In the genomic region with DNA sequence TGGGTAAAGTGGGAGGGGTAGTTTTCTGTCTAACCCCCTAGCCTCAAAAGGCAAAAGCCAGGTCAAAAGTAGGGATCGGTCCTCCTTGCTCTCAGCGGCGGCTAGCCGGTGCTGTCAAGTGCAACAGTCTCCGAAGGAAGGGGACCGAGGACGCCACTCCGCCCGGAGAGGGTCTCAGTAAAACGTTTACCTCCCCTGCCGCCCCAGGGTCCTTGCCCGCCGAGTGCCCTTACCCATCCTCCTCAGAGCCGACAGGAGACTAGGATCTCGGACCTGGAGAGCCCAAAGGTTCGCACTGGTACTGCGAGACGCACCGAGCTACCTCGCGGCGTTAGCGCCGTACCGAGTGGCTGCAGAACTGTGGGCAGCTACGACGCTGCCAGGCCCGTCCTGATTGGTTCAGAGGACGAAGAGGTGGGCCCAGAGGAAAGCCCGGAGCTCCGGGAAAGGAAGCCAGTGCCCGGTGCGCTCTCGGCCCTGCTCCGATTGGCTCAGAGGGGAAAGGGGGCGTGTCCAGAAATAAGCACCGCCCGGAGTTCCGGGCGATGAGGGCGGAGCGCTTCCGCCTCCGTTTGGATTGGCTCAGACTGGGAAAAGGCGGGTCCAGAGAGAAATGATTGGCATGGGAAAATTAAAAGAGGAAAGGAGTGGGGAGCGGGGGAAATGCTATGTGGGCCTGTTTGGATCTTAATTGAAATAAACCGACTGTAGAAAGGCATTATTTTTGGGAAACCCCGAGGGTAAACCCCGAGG, we compare ENCODE assay signal across 8 cellular contexts. TPM values are rescaled to one million over a fixed set of nuclear protein-coding genes. Genes with fewer than 3 reads are reported as not detected.
DNase-seq lines count a peak whose midpoint lies in the region; ATAC-seq and TF ChIP-seq lines count a peak whose summit lies in the region.
"Not testable (repeated sequence)": the region's sequence is repeated elsewhere in the genome, so short reads cannot be mapped to it uniquely, and the experiment has no call there.

A gene with protein sequence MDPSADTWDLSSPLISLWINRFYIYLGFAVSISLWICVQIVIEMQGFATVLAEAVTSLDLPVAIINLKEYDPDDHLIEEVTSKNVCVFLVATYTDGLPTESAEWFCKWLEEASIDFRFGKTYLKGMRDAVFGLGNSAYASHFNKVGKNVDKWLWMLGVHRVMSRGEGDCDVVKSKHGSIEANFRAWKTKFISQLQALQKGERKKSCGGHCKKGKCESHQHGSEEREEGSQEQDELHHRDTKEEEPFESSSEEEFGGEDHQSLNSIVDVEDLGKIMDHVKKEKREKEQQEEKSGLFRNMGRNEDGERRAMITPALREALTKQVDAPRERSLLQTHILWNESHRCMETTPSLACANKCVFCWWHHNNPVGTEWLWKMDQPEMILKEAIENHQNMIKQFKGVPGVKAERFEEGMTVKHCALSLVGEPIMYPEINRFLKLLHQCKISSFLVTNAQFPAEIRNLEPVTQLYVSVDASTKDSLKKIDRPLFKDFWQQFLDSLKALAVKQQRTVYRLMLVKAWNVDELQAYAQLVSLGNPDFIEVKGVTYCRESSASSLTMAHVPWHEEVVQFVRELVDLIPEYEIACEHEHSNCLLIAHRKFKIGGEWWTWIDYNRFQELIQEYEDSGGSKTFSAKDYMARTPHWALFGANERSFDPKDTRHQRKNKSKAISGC (minus strand): TSS at position 362 of the 753 bp plus-strand sequence. CDS start 125 bp downstream, at position 237.

- peak in 3 of 4 donors; percentile 64 to 89 (median 84) for TF ChIP-seq POLR2A in upper lobe of left lung (IDR thresholded peaks at IDR 0.05)

- not testable (repeated sequence) for H3K27me3 Mint-ChIP-seq in T-helper 1 cell treated with Interleukin-12 subunit alpha and Interleukin-12 subunit beta and Interleukin-4 antibody, amounts not matched to agents 30 μg/mL and 1 μg/mL, for 36 hours (ENCODE audit: low read depth)

- TF ChIP-seq CTCF in upper lobe of left lung (IDR thresholded peaks at IDR 0.05), result peak in 3 of 6 experiments; percentile 35 to 56 (median 37)

- intact Hi-C loops in left cardiac atrium (cut with DNase I), result loop anchor here in 1 of 2 donors (5.0 kb wide), 1 partner anchor 89 kb away; no protein-coding TSS in a partner anchor
- intact Hi-C loops in posterior cingulate gyrus (cut with DNase I), result not testable (repeated sequence)

- not testable (repeated sequence) for TF ChIP-seq EP300 in upper lobe of left lung (IDR thresholded peaks at IDR 0.05)

- H3K36me3 Mint-ChIP-seq in T-helper 1 cell treated with Interleukin-12 subunit alpha and Interleukin-12 subunit beta and Interleukin-4 antibody, amounts not matched to agents 30 μg/mL and 1 μg/mL, for 36 hours (ENCODE audit: low read depth), result peaks cover 15% of the 10 kb centered on the region

- H3K4me1 ChIP-seq in upper lobe of left lung, result peaks cover 16 to 30% (median 24%) of the 10 kb centered on the region in 4 donors

- peaks cover 7 to 19% (median 14%) of the 10 kb centered on the region in 4 donors for H3K36me3 ChIP-seq in upper lobe of left lung

- H3K27ac ChIP-seq in upper lobe of left lung, result peak within 1 kb of the TSS; percentile 83 to 94 (median 89)

- peak within 1 kb of the TSS; percentile 97 for H3K4me3 Mint-ChIP-seq in T-helper 1 cell treated with Interleukin-12 subunit alpha and Interleukin-12 subunit beta and Interleukin-4 antibody, amounts not matched to agents 30 μg/mL and 1 μg/mL, for 36 hours

- peak; percentile 98 for DNase-seq in NCI-H1694 (lab: John Stamatoyannopoulos, UW)
- peak; percentile 47 to 99 (median 96) for DNase-seq in amygdala (lab: John Stamatoyannopoulos, UW)
- peak; percentile 97 for DNase-seq in left cardiac atrium
- DNase-seq in posterior cingulate gyrus, result peak; percentile 95 to 100 (median 98)
- peak; percentile 93 to 99 for DNase-seq in upper lobe of left lung

- not testable (repeated sequence) for H3K9me3 ChIP-seq in upper lobe of left lung

- peak within 1 kb of the TSS; percentile 96 for H3K27ac Mint-ChIP-seq in T-helper 1 cell treated with Interleukin-12 subunit alpha and Interleukin-12 subunit beta and Interleukin-4 antibody, amounts not matched to agents 30 μg/mL and 1 μg/mL, for 36 hours

- H3K9me3 Mint-ChIP-seq in T-helper 1 cell treated with Interleukin-12 subunit alpha and Interleukin-12 subunit beta and Interleukin-4 antibody, amounts not matched to agents 30 μg/mL and 1 μg/mL, for 36 hours, result not testable (repeated sequence)

- not testable (repeated sequence) for H3K27me3 ChIP-seq in upper lobe of left lung

- WGBS in upper lobe of left lung, 2 donors, result 0 to 1% methylated on average over 38 to 47 of the region's 49 CpGs

- H3K4me3 ChIP-seq in upper lobe of left lung, result peak within 1 kb of the TSS; percentile 70 to 78 (median 72)

- ATAC-seq in GM18498 (IDR thresholded peaks at IDR 0.05; ENCODE audit: unreplicated experiment) (peak; percentile 91), HG02885 (IDR thresholded peaks at IDR 0.05; ENCODE audit: poor library complexity, unreplicated experiment) (peak; percentile 92), left cardiac atrium (peak; percentile 93 to 95), upper lobe of left lung (ENCODE audit: low FRiP score in 2 of 2) (peak; percentile 94 to 98)

- H3K4me1 Mint-ChIP-seq in T-helper 1 cell treated with Interleukin-12 subunit alpha and Interleukin-12 subunit beta and Interleukin-4 antibody, amounts not matched to agents 30 μg/mL and 1 μg/mL, for 36 hours (ENCODE audit: low read depth), result peaks cover 29% of the 10 kb centered on the region

RNA-seq across cellular contexts. Expression of the gene that starts here (rescaled TPM):
- total RNA-seq in left cardiac atrium (1 to 10 TPM; 1.4 to 2.8 TPM), upper lobe of left lung (10 to 100 TPM in 2 of 6 donors, 1 to 10 TPM in 4; 2.4 to 22.0 (median 4.5) TPM)

Comparison
In these comparisons a context has a peak if more than half of its experiments do, and no peak if none do; other contexts are left out.
1. Peak in every context shown above with its lines: DNase-seq, ATAC-seq, H3K4me3 ChIP-seq and H3K27ac ChIP-seq.